11 cellular contexts compared by ENCODE assay signal in the genomic region with DNA sequence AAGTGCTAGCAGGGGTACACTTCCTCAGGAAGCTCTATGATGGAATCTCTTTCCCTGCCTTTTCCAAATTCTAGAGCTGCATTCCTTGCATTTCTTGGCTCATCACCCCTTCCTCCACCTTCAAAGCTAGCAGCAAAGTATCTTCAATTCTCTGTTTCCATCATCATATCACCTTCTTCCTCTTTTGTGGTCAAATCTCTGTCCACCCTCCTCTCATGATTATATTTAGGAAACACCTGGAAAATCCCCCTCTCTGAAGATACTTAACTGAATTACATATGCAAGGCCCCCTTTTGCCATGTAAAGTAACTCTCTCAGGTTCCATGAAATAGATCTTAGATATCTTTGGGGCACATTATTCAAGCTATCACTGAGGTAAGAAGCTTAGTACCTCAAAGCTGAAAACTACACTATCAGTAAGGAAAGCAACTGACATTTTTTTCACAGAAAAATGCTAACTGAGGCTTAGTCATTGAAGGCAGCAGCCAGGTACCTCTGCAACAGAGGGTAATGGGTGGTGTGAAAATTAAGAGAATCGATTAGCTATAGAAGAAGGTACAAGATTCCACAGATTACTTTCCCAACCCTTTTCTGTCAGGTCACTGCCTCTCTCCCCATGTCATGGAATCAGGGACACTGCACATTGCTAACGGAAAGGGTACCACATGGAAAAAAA.
DNase-seq lines count a peak whose midpoint lies in the region; ATAC-seq, FAIRE-seq and TF ChIP-seq lines count a peak whose summit lies in the region.
"Had no signal": no experiment of that assay in that cellular context is flagged by ENCODE, and none has a peak within 500 bp of the region (broad histone marks: within the 10 kb centered on the region; RNA-seq: fewer than 3 reads in every experiment).

No MANE protein-coding gene starts in this region.

- H3K9me3 Mint-ChIP-seq in memory B cell = no peaks in the 10 kb centered on the region
- H3K9me3 Mint-ChIP-seq: IgD-negative memory B cell had no signal

- no peaks in the 10 kb centered on the region for H3K36me3 Mint-ChIP-seq in memory B cell
- H3K36me3 Mint-ChIP-seq: IgD-negative memory B cell had no signal

- H3K4me3 Mint-ChIP-seq in memory B cell = no peak overlapping the region

- DNase-seq in H54 (ENCODE audit: insufficient read length, low spot score) (no peak), memory B cell (ENCODE audit: low spot score in 2 of 2) (peak in 1 of 2 donors; percentile 7), right cardiac atrium (no peak), DMS114 treated with DMSO at 0.1 percent for 48 hours (lab: John Stamatoyannopoulos, UW; ENCODE audit: unreplicated experiment) (no peak), putamen (ENCODE audit: low spot score) (no peak), urothelium cell line (ENCODE audit: low spot score) (no peak)
- DNase-seq: activated CD4-positive, alpha-beta T cell treated with anti-CD3 and anti-CD28 coated beads, Interleukin-2, amount 50 U/mL, for 1 hour; sigmoid colon had no signal

- H3K27ac Mint-ChIP-seq in memory B cell = peak overlapping the region; percentile 1

- H3K27me3 Mint-ChIP-seq in memory B cell = no peaks in the 10 kb centered on the region
- H3K27me3 Mint-ChIP-seq: IgD-negative memory B cell had no signal

- H3K4me3 ChIP-seq in right cardiac atrium (ENCODE audit: low read length) = no peak overlapping the region
- H3K4me3 ChIP-seq: sigmoid colon had no signal

- H3K4me1 ChIP-seq in right cardiac atrium (ENCODE audit: control insufficient read depth, insufficient read depth, low read length) = no peaks in the 10 kb centered on the region
- H3K4me1 ChIP-seq: sigmoid colon had no signal

- H3K27ac ChIP-seq in right cardiac atrium (ENCODE audit: low read length) = no peak overlapping the region
- H3K27ac ChIP-seq: sigmoid colon had no signal

- ATAC-seq in GM18909 (IDR thresholded peaks at IDR 0.05; ENCODE audit: poor library complexity, unreplicated experiment) = peak; percentile 60
- peak; percentile 64 for ATAC-seq in HG03460 (IDR thresholded peaks at IDR 0.05; ENCODE audit: unreplicated experiment)
- ATAC-seq in memory B cell (ENCODE audit: low read depth) = peak; percentile 69
- no peak for ATAC-seq in right cardiac atrium

- 79% methylated on average over 2 of the region's 2 CpGs for WGBS in right cardiac atrium

- H3K27me3 ChIP-seq in right cardiac atrium (ENCODE audit: control insufficient read depth, insufficient read depth) = no peaks in the 10 kb centered on the region
- H3K27me3 ChIP-seq: sigmoid colon had no signal

- no peak for TF ChIP-seq POLR2A in H54 (IDR thresholded peaks at IDR 0.05; ENCODE audit: low read depth, low read length)

- intact Hi-C loops in right cardiac atrium (cut with DNase I) = no loop called here

- FAIRE-seq in H54 (lab: Jason Lieb, UNC) (peak; percentile 79), urothelium cell line (lab: Jason Lieb, UNC) (no peak)

- peaks cover 29% of the 10 kb centered on the region for H3K4me1 Mint-ChIP-seq in memory B cell

- no peaks in the 10 kb centered on the region for H3K9me3 ChIP-seq in right cardiac atrium (ENCODE audit: control insufficient read depth, low read length)
- H3K9me3 ChIP-seq: sigmoid colon had no signal

Comparison
In these comparisons a context has a peak if more than half of its experiments do, and no peak if none do; other contexts are left out.
1. ATAC-seq: peak in GM18909 (single experiment), HG03460 (single experiment) and memory B cell (single experiment); none in right cardiac atrium (0 of 2).